In genomic region chrX:122552291-122552800, GRCh38 we compare ENCODE assay signal across 20 cellular contexts.
"Had no signal": no experiment of that assay in that cellular context is flagged by ENCODE, and none has a peak within 500 bp of the region (broad histone marks: within the 10 kb centered on the region; RNA-seq: fewer than 3 reads in every experiment).

No MANE protein-coding gene starts in this region.

- H3K4me1 ChIP-seq: esophagus muscularis mucosa, heart right ventricle, left lung, tibial artery had no signal

- DNase-seq: activated B cell treated with CpG ODN at 0.5 μM for 24 hours; activated CD4-positive, alpha-beta T cell treated with anti-CD3 and anti-CD28 coated beads, Interleukin-2, amount 10 ng/mL, durations not matched to agents 24 days and 14 days; activated CD8-positive, alpha-beta T cell treated with anti-CD3 and anti-CD28 coated beads for 36 hours; activated naive CD4-positive, alpha-beta T cell; activated naive CD8-positive, alpha-beta T cell treated with anti-CD3 and anti-CD28 coated beads, Interleukin-2, amount 10 ng/mL, durations not matched to agents 7 days and 5 days; activated T-cell treated with anti-CD3 and anti-CD28 coated beads, Interleukin-2, amount 50 U/mL, for 1 hour; anterior cingulate cortex; brain microvascular endothelial cell; heart right ventricle; left lung; occipital lobe; stimulated activated CD4-positive, alpha-beta T cell treated with anti-CD3 and anti-CD28 coated beads, Interleukin-2, amount 100 ng/mL, for 24 hours; stimulated activated naive CD4-positive, alpha-beta T cell treated with Interleukin-2 at 50 U/mL for 16 hours; substantia nigra; T-helper 1 cell; T-helper 9 cell; tibial artery had no signal

- H3K36me3 ChIP-seq: brain microvascular endothelial cell, esophagus muscularis mucosa, heart right ventricle, left lung, tibial artery had no signal

- H3K9me3 ChIP-seq: esophagus muscularis mucosa, tibial artery had no signal

- H3K27me3 ChIP-seq: brain microvascular endothelial cell, esophagus muscularis mucosa, heart right ventricle, left lung, tibial artery had no signal

- H3K4me3 ChIP-seq: coronary artery, esophagus muscularis mucosa, heart right ventricle, left lung, tibial artery had no signal

- H3K27ac ChIP-seq: brain microvascular endothelial cell, coronary artery, esophagus muscularis mucosa, heart right ventricle, left lung, tibial artery had no signal

- ATAC-seq: activated CD8-positive, alpha-beta T cell treated with anti-CD3 and anti-CD28 coated beads for 36 hours; activated T-helper 17 cell treated with anti-CD3 and anti-CD28 coated beads, Interleukin-2, amount 50 U/mL, for 72 hours; heart right ventricle; left lung had no signal
